9 cellular contexts compared by ENCODE assay signal in genomic region chr1:150559627-150560010, GRCh38. TPM values are rescaled to one million over a fixed set of nuclear protein-coding genes. Genes with fewer than 3 reads are reported as not detected.
DNase-seq lines count a peak whose midpoint lies in the region; ATAC-seq and TF ChIP-seq lines count a peak whose summit lies in the region.
"Had no signal": no experiment of that assay in that cellular context is flagged by ENCODE, and none has a peak within 500 bp of the region (broad histone marks: within the 10 kb centered on the region; RNA-seq: fewer than 3 reads in every experiment).

No MANE protein-coding gene starts in this region.

- H3K27me3 ChIP-seq in BLaER1 (no peaks in the 10 kb centered on the region), Panc1 (ENCODE audit: control insufficient read depth, insufficient read depth, low read length) (no peaks in the 10 kb centered on the region), trophoblast cell (ENCODE audit: insufficient read depth, low read length) (no peaks in the 10 kb centered on the region)

- TF ChIP-seq CTCF in Panc1 (IDR thresholded peaks at IDR 0.05): no peak

- H3K36me3 ChIP-seq in BLaER1 (no peaks in the 10 kb centered on the region), Panc1 (ENCODE audit: control insufficient read depth, insufficient read depth, low read length) (no peaks in the 10 kb centered on the region), trophoblast cell (ENCODE audit: control insufficient read depth in 1 of 2, insufficient read depth in 2 of 2, low read length in 2 of 2) (peaks cover 22 to 24% of the 10 kb centered on the region in 2 experiments)

- H3K9ac ChIP-seq in BLaER1 (no peak overlapping the region), trophoblast cell (ENCODE audit: low read length) (no peak overlapping the region)

- DNase-seq in Panc1 (ENCODE audit: low read depth, low spot score) (no peak), epithelial cell of prostate (ENCODE audit: low read depth, low spot score) (no peak), trophoblast cell (no peak), midbrain (lab: John Stamatoyannopoulos, UW) (no peak), AG20443 (ENCODE audit: low spot score) (no peak)

- peak overlapping the region; percentile 18 for H2AK5ac ChIP-seq in trophoblast cell (ENCODE audit: low read length)

- H3K4me2 ChIP-seq in BLaER1 (no peak overlapping the region), trophoblast cell (ENCODE audit: low read length) (no peak overlapping the region)

- in situ Hi-C loops in Panc1 (cut with HindIII; ENCODE audit: low pct_unique_long_range_greater_than_20kb, low sequenced_read_pairs): no loop called here

- BruUV-seq in Panc1 (replicated peaks; lab: Mats Ljungman, UMichigan): no TSS peak

- H3K4me3 ChIP-seq in BLaER1 (no peak overlapping the region), Panc1 (ENCODE audit: low read depth in 2 of 2, low read length in 2 of 2) (no peak overlapping the region), trophoblast cell (ENCODE audit: low read depth, low read length) (no peak overlapping the region)

- H3K9me3 ChIP-seq in BLaER1 (no peaks in the 10 kb centered on the region), Panc1 (ENCODE audit: control insufficient read depth, insufficient read depth, low read depth, low read length) (no peaks in the 10 kb centered on the region), trophoblast cell (ENCODE audit: insufficient read depth, low read depth, low read length) (peaks cover 3% of the 10 kb centered on the region)

- H2BK12ac ChIP-seq in trophoblast cell (ENCODE audit: low read length): peak overlapping the region; percentile 23

- H4K91ac ChIP-seq in trophoblast cell (ENCODE audit: low read depth, low read length): peak overlapping the region; percentile 11

- peak overlapping the region; percentile 22 for H3K14ac ChIP-seq in trophoblast cell (ENCODE audit: low read length)

- POLR2A ChIA-PET in Panc1 (lab: Charles Lee): no interaction called here

- peak overlapping the region; percentile 26 for H2BK120ac ChIP-seq in trophoblast cell (ENCODE audit: insufficient read depth, low read length, poor library complexity)

- H4K8ac ChIP-seq in trophoblast cell (ENCODE audit: low read depth, low read length): peak overlapping the region; percentile 30

- CTCF ChIA-PET in Panc1 (lab: Charles Lee): interaction anchor here (0.6 to 2.3 kb wide), 3 partner anchors 8 to 57 kb away, joined by 5 to 10 read pairs (median 7); partner anchors contain the start of gene MCL1

- peaks cover 37% of the 10 kb centered on the region for H3K79me1 ChIP-seq in trophoblast cell (ENCODE audit: low read length)

- H3K23ac ChIP-seq in trophoblast cell (ENCODE audit: low read length): no peak overlapping the region

- peaks cover 12% of the 10 kb centered on the region for H3K79me2 ChIP-seq in trophoblast cell (ENCODE audit: control insufficient read depth, insufficient read depth, low read length, poor library complexity)

- H2AFZ ChIP-seq in trophoblast cell (ENCODE audit: insufficient read depth, low read length, poor library complexity): peak overlapping the region; percentile 50

- WGBS in trophoblast cell (ENCODE audit: extremely low coverage, insufficient coverage, insufficient read length): no CpG with 5 or more reads among the region's 10 CpGs

- no peak for TF ChIP-seq POLR2A in GM18505 (IDR thresholded peaks at IDR 0.05; ENCODE audit: borderline replicate concordance, extremely low read depth, insufficient read depth, insufficient read length)

- H3K4me1 ChIP-seq in BLaER1 (peaks cover 55% of the 10 kb centered on the region), Panc1 (ENCODE audit: control insufficient read depth, insufficient read depth, low read length) (peaks cover 43% of the 10 kb centered on the region), trophoblast cell (ENCODE audit: control insufficient read depth in 1 of 2, insufficient read depth in 2 of 2, low read length in 2 of 2) (peaks cover 31 to 33% of the 10 kb centered on the region in 2 experiments)

- peak overlapping the region; percentile 61 for H3K18ac ChIP-seq in trophoblast cell (ENCODE audit: low read length)

- ATAC-seq in Panc1 (no peak), GM18867 (IDR thresholded peaks at IDR 0.05; ENCODE audit: unreplicated experiment) (no peak), GM18505 (IDR thresholded peaks at IDR 0.05; ENCODE audit: unreplicated experiment) (no peak)

- H3K27ac ChIP-seq in BLaER1: 0 out of 2 replicates have a peak overlapping the region, but pooled peaks have one; percentile 38
- peak overlapping the region; percentile 42; the same call in 1 of the 2 replicates for H3K27ac ChIP-seq in Panc1 (ENCODE audit: low read length)
- peak overlapping the region; percentile 100 for H3K27ac ChIP-seq in epithelial cell of prostate
- no peak overlapping the region for H3K27ac ChIP-seq in trophoblast cell (ENCODE audit: low read depth, low read length)

- H2BK5ac ChIP-seq in trophoblast cell (ENCODE audit: low read depth, low read length, poor library complexity): no peak overlapping the region

- H3K4ac ChIP-seq in trophoblast cell (ENCODE audit: low read depth, low read length): peak overlapping the region; percentile 52

- H4K12ac ChIP-seq in trophoblast cell (ENCODE audit: low read depth, low read length): no peak overlapping the region

- intact Hi-C loops in Panc1 (cut with micrococcal nuclease; ENCODE audit: unreplicated experiment): loop anchor here (5.0 kb wide), 2 partner anchors 63 to 253 kb away; no protein-coding TSS in a partner anchor

- H4K20me1 ChIP-seq in BLaER1: peaks cover 39% of the 10 kb centered on the region

RNA-seq across cellular contexts. Expression of gene ADAMTSL4, which starts 10.4 kb away (rescaled TPM):
- 9.5 TPM for total RNA-seq in Panc1 (2021; ENCODE audit: unreplicated experiment)
- polyA plus RNA-seq in Panc1 (2012; ENCODE audit: insufficient read length): 10.4 TPM
- polyA plus RNA-seq in trophoblast cell (2013): 33.2 and 33.6 TPM in 2 replicates

RNA-seq across cellular contexts. Expression of gene MCL1, which starts 19.8 kb away (rescaled TPM):
- 126 TPM for total RNA-seq in Panc1 (2021; ENCODE audit: unreplicated experiment)
- 76.7 TPM for polyA plus RNA-seq in Panc1 (2012; ENCODE audit: insufficient read length)
- polyA plus RNA-seq in trophoblast cell (2013): 119 and 120 TPM in 2 replicates

RNA-seq across cellular contexts. Expression of gene FALEC, which starts 44.1 kb away (rescaled TPM):
- 1.0 TPM for total RNA-seq in Panc1 (2021; ENCODE audit: unreplicated experiment)
- polyA plus RNA-seq in Panc1 (2012; ENCODE audit: insufficient read length): 0.53 TPM
- polyA plus RNA-seq in trophoblast cell (2013): 0.14 TPM in 1 of 2 replicates, not detected in the other
- total RNA-seq: chondrocyte had no signal

RNA-seq across cellular contexts. Expression of gene ECM1, which starts 51.7 kb away (rescaled TPM):
- total RNA-seq in Panc1 (2021; ENCODE audit: unreplicated experiment): 2.2 TPM
- polyA plus RNA-seq in Panc1 (2012; ENCODE audit: insufficient read length): 1.2 TPM
- polyA plus RNA-seq in trophoblast cell (2013): 10.8 and 11.8 TPM in 2 replicates
